Comparison of ENCODE assay signal across 26 cellular contexts in genomic region chr12:3317481-3317815, GRCh38.
"Had no signal": no experiment of that assay in that cellular context is flagged by ENCODE, and none has a peak within 500 bp of the region (broad histone marks: within the 10 kb centered on the region; RNA-seq: fewer than 3 reads in every experiment).

No MANE protein-coding gene starts in this region.

- H3K27ac ChIP-seq: brain microvascular endothelial cell, colonic mucosa, epithelial cell of prostate, esophagus squamous epithelium, gastroesophageal sphincter, heart right ventricle, hepatocyte, WERI-Rb-1 had no signal

- H3K9me3 ChIP-seq: colonic mucosa, esophagus squamous epithelium, gastroesophageal sphincter, heart right ventricle had no signal

- DNase-seq: activated B cell treated with CpG ODN at 0.5 μM for 24 hours; activated CD4-positive, alpha-beta T cell treated with anti-CD3 and anti-CD28 coated beads for 48 hours; activated CD4-positive, alpha-beta T cell treated with anti-CD3 and anti-CD28 coated beads, Interleukin-2, amount 50 U/mL, for 1 hour; activated CD4-positive, alpha-beta T cell treated with anti-CD3 and anti-CD28 coated beads, Interleukin-2, amount 50 U/mL, for 48 hours; activated CD8-positive, alpha-beta memory T cell treated with anti-CD3 and anti-CD28 coated beads for 24 hours; activated CD8-positive, alpha-beta T cell treated with anti-CD3 and anti-CD28 coated beads for 36 hours; activated effector memory CD4-positive, alpha-beta T cell treated with Interleukin-2 at 50 U/mL for 16 hours; activated gamma-delta T cell treated with Interleukin-2 at 50 U/mL for 16 hours; activated naive CD4-positive, alpha-beta T cell treated with anti-CD3 and anti-CD28 coated beads, Interleukin-2, amount 50 U/mL, for 16 hours; activated naive CD4-positive, alpha-beta T cell treated with Interleukin-2 at 50 U/mL for 16 hours; activated T-cell treated with anti-CD3 and anti-CD28 coated beads, Interleukin-2, amount 50 U/mL, for 4 hours; amniotic stem cell; brain microvascular endothelial cell; cerebellar nuclear complex; colonic mucosa; effector CD8-positive, alpha-beta T cell; esophagus squamous epithelium; foreskin melanocyte; heart right ventricle; T1000; WERI-Rb-1 had no signal

- H3K4me2 ChIP-seq: hepatocyte had no signal

- H3K4me1 ChIP-seq: colonic mucosa had no signal

- H3K36me3 ChIP-seq: brain microvascular endothelial cell, colonic mucosa, esophagus squamous epithelium, gastroesophageal sphincter, heart right ventricle, WERI-Rb-1 had no signal

- H3K27me3 ChIP-seq: colonic mucosa, heart right ventricle, hepatocyte had no signal

- ATAC-seq: activated CD4-positive, CD25-positive, alpha-beta regulatory T cell treated with anti-CD3 and anti-CD28 coated beads, Interleukin-2, amount 50 U/mL, for 24 hours; activated CD8-positive, alpha-beta T cell treated with anti-CD3 and anti-CD28 coated beads for 36 hours; activated T-cell treated with anti-CD3 and anti-CD28 coated beads, Interleukin-2, amount 50 U/mL, for 4 hours; activated T-helper 17 cell treated with anti-CD3 and anti-CD28 coated beads, Interleukin-2, amount 50 U/mL, for 72 hours; gastroesophageal sphincter; heart right ventricle had no signal

- H3K4me3 ChIP-seq: colonic mucosa, esophagus squamous epithelium, gastroesophageal sphincter, heart right ventricle, hepatocyte had no signal
